ENCODE assay signal across 9 cellular contexts in genomic region chr16:23496826-23497542, GRCh38. TPM values are rescaled to one million over a fixed set of nuclear protein-coding genes. Genes with fewer than 3 reads are reported as not detected.
DNase-seq lines count a peak whose midpoint lies in the region; ATAC-seq and TF ChIP-seq lines count a peak whose summit lies in the region.
"Had no signal": no experiment of that assay in that cellular context is flagged by ENCODE, and none has a peak within 500 bp of the region (broad histone marks: within the 10 kb centered on the region; RNA-seq: fewer than 3 reads in every experiment).

No MANE protein-coding gene starts in this region.

- DNase-seq in GM03348 (ENCODE audit: low spot score) = peak; percentile 82
- DNase-seq in adipocyte (ENCODE audit: low read depth) = no peak
- no peak for DNase-seq in Right ventricle myocardium superior
- DNase-seq in retinal pigment epithelial cell (ENCODE audit: low read depth) = no peak
- no peak for DNase-seq in NCI-H446 treated with DMSO at 0.1 percent for 48 hours (lab: John Stamatoyannopoulos, UW)
- DNase-seq in mesendoderm = no peak
- DNase-seq in NCI-H1105 (lab: John Stamatoyannopoulos, UW) = no peak
- DNase-seq: NCI-H2171 had no signal

- intact Hi-C loops in Right ventricle myocardium superior (cut with DNase I) = no loop called here

- H4K5ac ChIP-seq in mesendoderm (ENCODE audit: low read length) = no peak overlapping the region

- H3K27ac ChIP-seq in mesendoderm (ENCODE audit: low read depth, low read length) = no peak overlapping the region

- H3K23ac ChIP-seq in mesendoderm (ENCODE audit: low read length) = no peak overlapping the region

- H2AK5ac ChIP-seq in mesendoderm (ENCODE audit: low read length) = no peak overlapping the region

- peak overlapping the region; percentile 72 for H3K9ac ChIP-seq in adipocyte (ENCODE audit: low read length)
- no peak overlapping the region for H3K9ac ChIP-seq in mesendoderm (ENCODE audit: low read length)

- H3K4ac ChIP-seq in mesendoderm (ENCODE audit: low read depth, low read length) = no peak overlapping the region

- peaks cover 33% of the 10 kb centered on the region for H3K79me2 ChIP-seq in mesendoderm (ENCODE audit: control insufficient read depth, insufficient read depth, low read length)

- no peak for TF ChIP-seq CTCF in retinal pigment epithelial cell (conservative IDR thresholded peaks at IDR 0.05; ENCODE audit: low read depth, low read length)

- H3K36me3 ChIP-seq in adipocyte (ENCODE audit: control insufficient read depth, insufficient read depth, low read length, severe bottlenecking) = peaks cover 31% of the 10 kb centered on the region
- peaks cover 10% of the 10 kb centered on the region for H3K36me3 ChIP-seq in mesendoderm (ENCODE audit: control insufficient read depth, insufficient read depth, low read length)

- H2BK5ac ChIP-seq in mesendoderm (ENCODE audit: low read length) = no peak overlapping the region

- no peak overlapping the region for H3K4me2 ChIP-seq in mesendoderm (ENCODE audit: low read length)

- no peaks in the 10 kb centered on the region for H3K9me3 ChIP-seq in adipocyte (ENCODE audit: control insufficient read depth, low read length)

- H3K27me3 ChIP-seq in adipocyte (replicated peaks; ENCODE audit: control insufficient read depth, insufficient read depth, low read length) (no peaks in the 10 kb centered on the region), mesendoderm (ENCODE audit: insufficient read depth, low read length, poor library complexity) (no peaks in the 10 kb centered on the region)

- H3K4me3 ChIP-seq in adipocyte (ENCODE audit: low read length) (peak overlapping the region; percentile 58), retinal pigment epithelial cell (ENCODE audit: low read length) (peak overlapping the region; percentile 15), mesendoderm (ENCODE audit: low read length) (no peak overlapping the region)

- peaks cover 14% of the 10 kb centered on the region for H3K79me1 ChIP-seq in mesendoderm (ENCODE audit: low read length)

- WGBS in mesendoderm (ENCODE audit: extremely low coverage, insufficient coverage, low lambda C conversion rate) = no CpG with 5 or more reads among the region's 12 CpGs

- no peak overlapping the region for H2BK120ac ChIP-seq in mesendoderm (ENCODE audit: low read depth, low read length)

- peaks cover 34% of the 10 kb centered on the region for H3K4me1 ChIP-seq in adipocyte (ENCODE audit: control insufficient read depth, insufficient read depth, low read length)
- no peaks in the 10 kb centered on the region for H3K4me1 ChIP-seq in mesendoderm (ENCODE audit: control insufficient read depth, low read depth, low read length)

- ATAC-seq in Right ventricle myocardium superior (ENCODE audit: poor library complexity) = peak; percentile 54
- ATAC-seq in HG03108 (IDR thresholded peaks at IDR 0.05; ENCODE audit: unreplicated experiment) = no peak

- H3K56ac ChIP-seq in mesendoderm (ENCODE audit: low read length) = no peak overlapping the region

- no peak overlapping the region for H2BK15ac ChIP-seq in mesendoderm (replicated peaks; ENCODE audit: low read depth)

- H3K18ac ChIP-seq in mesendoderm (ENCODE audit: low read length) = no peak overlapping the region

- H4K8ac ChIP-seq in mesendoderm (ENCODE audit: low read depth, low read length) = no peak overlapping the region

RNA-seq across cellular contexts. Expression of gene GGA2, which starts 13.3 kb away (rescaled TPM):
- total RNA-seq in Right ventricle myocardium superior = 50.3 TPM
- polyA plus RNA-seq in mesendoderm (2013, experiment 1 of 2) = 34.7 TPM
- polyA plus RNA-seq in mesendoderm (2013, experiment 2 of 2) = 35.7 TPM

RNA-seq across cellular contexts. Expression of gene COG7, which starts 44.0 kb away (rescaled TPM):
- 11.5 TPM for total RNA-seq in Right ventricle myocardium superior
- polyA plus RNA-seq in mesendoderm (2013, experiment 1 of 2) = 8.5 TPM
- 8.7 TPM for polyA plus RNA-seq in mesendoderm (2013, experiment 2 of 2)
